Comparison of ENCODE assay signal across 8 cellular contexts in the genomic region with DNA sequence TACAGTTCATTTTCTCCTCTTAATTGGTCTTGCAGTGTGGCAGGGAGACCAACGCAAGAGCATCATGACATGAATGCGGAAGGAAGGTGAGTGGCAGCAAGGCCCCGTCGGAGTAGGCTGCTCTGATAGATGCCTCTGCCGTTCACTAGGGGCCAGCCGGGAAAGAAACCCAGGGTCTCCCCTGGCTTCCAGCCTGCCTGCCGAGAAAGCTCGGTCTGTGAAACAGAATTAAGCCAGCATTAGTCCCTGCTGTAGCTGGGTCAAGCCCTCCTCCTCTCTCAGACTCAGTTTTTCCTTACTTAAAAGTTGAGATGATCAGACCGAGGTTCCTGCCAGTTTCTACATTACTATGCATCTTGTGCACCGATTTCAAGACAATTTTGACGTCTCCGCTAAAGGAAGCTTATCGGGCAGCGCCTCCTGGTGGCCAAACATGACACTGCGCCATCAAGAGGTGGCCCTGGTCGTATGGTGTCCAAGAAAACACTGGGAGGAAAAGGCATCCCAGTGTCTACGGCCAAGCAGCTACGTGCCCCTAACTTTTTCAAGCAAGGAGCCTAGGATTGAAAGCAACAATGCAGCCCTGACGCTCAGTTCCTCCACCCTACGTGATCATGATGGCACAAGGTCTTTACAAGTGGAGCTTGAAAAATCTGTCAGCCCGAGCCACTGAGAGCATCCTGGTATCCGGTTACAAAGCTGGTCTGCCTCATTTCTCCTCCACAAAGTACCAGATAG.
DNase-seq lines count a peak whose midpoint lies in the region; ATAC-seq and TF ChIP-seq lines count a peak whose summit lies in the region.

No MANE protein-coding gene starts in this region.

- H3K79me2 ChIP-seq in PC-3 (ENCODE audit: low read length) (no peaks in the 10 kb centered on the region), neural cell (replicated peaks; ENCODE audit: insufficient read depth, low read length) (no peaks in the 10 kb centered on the region)

- TF ChIP-seq CTCF in PC-3 (conservative IDR thresholded peaks at IDR 0.05; ENCODE audit: low read depth, low read length) (peak; percentile 100), fibroblast of pulmonary artery (IDR thresholded peaks at IDR 0.05; ENCODE audit: low read length, missing control alignments) (peak; percentile 91), neural cell (IDR thresholded peaks at IDR 0.05; ENCODE audit: poor library complexity, severe bottlenecking) (peak; percentile 98)

- intact Hi-C loops in PC-3 (cut with micrococcal nuclease): loop anchor here (1.0 to 2.0 kb wide), 6 partner anchors 150 to 625 kb away; no protein-coding TSS in a partner anchor
- intact Hi-C loops in activated T-helper 1 cell treated with anti-CD3 and anti-CD28 coated beads, Interleukin-12 subunit alpha, Interleukin-12 subunit beta, Interleukin-2, Interleukin-4 antibody, amounts not matched to agents 30 ng/mL and 10 ng/mL and 1 ng/mL, durations not matched to agents 14 hours and 24 hours and 36 hours (cut with micrococcal nuclease): loop anchor here (1.0 kb wide), 2 partner anchors 601 to 625 kb away; no protein-coding TSS in a partner anchor

- ATAC-seq in PC-3: peak; percentile 38
- peak; percentile 57 for ATAC-seq in stimulated activated naive CD8-positive, alpha-beta T cell treated with anti-CD3 and anti-CD28 coated beads, Interleukin-15, Interleukin-2, amounts not matched to agents 100 U/mL and 50 U/mL, for 24 hours

- H2AFZ ChIP-seq in PC-3 (ENCODE audit: low read length): peak overlapping the region; percentile 47
- H2AFZ ChIP-seq in neural cell (ENCODE audit: low read depth, low read length): no peak overlapping the region

- DNase-seq in NCI-H1436 (lab: John Stamatoyannopoulos, UW) (peak; percentile 53), NCI-H1436 treated with DMSO at 0.1 percent for 48 hours (lab: John Stamatoyannopoulos, UW) (no peak), HS-27A (ENCODE audit: low read depth) (peak; percentile 47), PC-3 (peak; percentile 95), fibroblast of pulmonary artery (ENCODE audit: low read depth) (peak; percentile 75)
- peak; percentile 54 for DNase-seq in activated T-helper 1 cell treated with anti-CD3 and anti-CD28 coated beads, Interleukin-12 subunit alpha, Interleukin-12 subunit beta, Interleukin-2, Interleukin-4 antibody, amounts not matched to agents 30 ng/mL and 10 ng/mL and 1 ng/mL, durations not matched to agents 14 hours and 24 hours and 36 hours (ENCODE audit: low spot score)
- DNase-seq in stimulated activated naive CD8-positive, alpha-beta T cell treated with anti-CD3 and anti-CD28 coated beads, Interleukin-15, Interleukin-2, amounts not matched to agents 100 U/mL and 50 U/mL, for 24 hours: peak; percentile 80

- no peaks in the 10 kb centered on the region for H3K36me3 Mint-ChIP-seq in activated T-helper 1 cell treated with anti-CD3 and anti-CD28 coated beads, Interleukin-12 subunit alpha, Interleukin-12 subunit beta, Interleukin-2, Interleukin-4 antibody, amounts not matched to agents 30 ng/mL and 10 ng/mL and 1 ng/mL, durations not matched to agents 14 hours and 24 hours and 36 hours (ENCODE audit: low read depth)

- H3K27ac Mint-ChIP-seq in activated T-helper 1 cell treated with anti-CD3 and anti-CD28 coated beads, Interleukin-12 subunit alpha, Interleukin-12 subunit beta, Interleukin-2, Interleukin-4 antibody, amounts not matched to agents 30 ng/mL and 10 ng/mL and 1 ng/mL, durations not matched to agents 14 hours and 24 hours and 36 hours: no peak overlapping the region

- no peaks in the 10 kb centered on the region for H3K9me3 Mint-ChIP-seq in activated T-helper 1 cell treated with anti-CD3 and anti-CD28 coated beads, Interleukin-12 subunit alpha, Interleukin-12 subunit beta, Interleukin-2, Interleukin-4 antibody, amounts not matched to agents 30 ng/mL and 10 ng/mL and 1 ng/mL, durations not matched to agents 14 hours and 24 hours and 36 hours

- H3K4me2 ChIP-seq in PC-3 (ENCODE audit: low read length) (no peak overlapping the region), neural cell (ENCODE audit: low read length) (no peak overlapping the region)

- BruUV-seq in PC-3 (replicated peaks; lab: Mats Ljungman, UMichigan): no TSS peak

- H3K27ac ChIP-seq in PC-3 (ENCODE audit: low read length) (no peak overlapping the region), neural cell (ENCODE audit: low read length) (no peak overlapping the region)

- H4K20me1 ChIP-seq in PC-3 (ENCODE audit: low read length): no peaks in the 10 kb centered on the region
- H4K20me1 ChIP-seq in neural cell (ENCODE audit: insufficient read depth): no peaks in the 10 kb centered on the region

- TF ChIP-seq RAD21 in neural cell (conservative IDR thresholded peaks at IDR 0.05): peak; percentile 99

- POLR2A ChIA-PET in PC-3 (lab: Charles Lee; ENCODE audit: unreplicated experiment): interaction anchor here (0.6 kb wide), 3 partner anchors 18 to 110 kb away, joined by 3 to 4 read pairs (median 3); no protein-coding TSS in a partner anchor

- H3K4me3 ChIP-seq in PC-3 (ENCODE audit: low read length) (no peak overlapping the region), fibroblast of pulmonary artery (replicated peaks; ENCODE audit: low read depth, low read length) (no peak overlapping the region), neural cell (ENCODE audit: low read length) (no peak overlapping the region)

- no peaks in the 10 kb centered on the region for H3K27me3 ChIP-seq in PC-3 (ENCODE audit: low read length)
- H3K27me3 ChIP-seq in neural cell (ENCODE audit: insufficient read depth, low read depth, low read length): no peaks in the 10 kb centered on the region

- H3K36me3 ChIP-seq in PC-3 (ENCODE audit: low read depth, low read length) (no peaks in the 10 kb centered on the region), neural cell (ENCODE audit: insufficient read depth, low read length) (no peaks in the 10 kb centered on the region)

- H3K9me2 ChIP-seq in PC-3 (replicated peaks; ENCODE audit: low read length) (no peaks in the 10 kb centered on the region), neural cell (ENCODE audit: insufficient read depth, low read length) (no peaks in the 10 kb centered on the region)

- TF ChIP-seq EP300 in neural cell (conservative IDR thresholded peaks at IDR 0.05; ENCODE audit: poor library complexity, severe bottlenecking): no peak

- H3K9me3 ChIP-seq in PC-3 (ENCODE audit: low read length) (no peaks in the 10 kb centered on the region), neural cell (ENCODE audit: low read length) (no peaks in the 10 kb centered on the region)

- CTCF ChIA-PET in PC-3 (lab: Charles Lee): interaction anchor here (0.8 to 2.1 kb wide), 10 partner anchors 13 to 624 kb away, joined by 3 to 30 read pairs (median 6); no protein-coding TSS in a partner anchor

- H3F3A ChIP-seq in PC-3 (ENCODE audit: low read length, unreplicated experiment): no peaks in the 10 kb centered on the region
- no peaks in the 10 kb centered on the region for H3F3A ChIP-seq in neural cell (ENCODE audit: insufficient read depth, low read length, poor library complexity, severe bottlenecking)

- H3K4me1 Mint-ChIP-seq in activated T-helper 1 cell treated with anti-CD3 and anti-CD28 coated beads, Interleukin-12 subunit alpha, Interleukin-12 subunit beta, Interleukin-2, Interleukin-4 antibody, amounts not matched to agents 30 ng/mL and 10 ng/mL and 1 ng/mL, durations not matched to agents 14 hours and 24 hours and 36 hours (ENCODE audit: low read depth): peaks cover 5% of the 10 kb centered on the region

- no peak overlapping the region for H3K9ac ChIP-seq in PC-3 (ENCODE audit: low read length)
- H3K9ac ChIP-seq in neural cell (ENCODE audit: low read length): no peak overlapping the region

- H3K4me1 ChIP-seq in PC-3 (ENCODE audit: insufficient read depth, low read length): peaks cover 23% of the 10 kb centered on the region

- H3K4me3 Mint-ChIP-seq in activated T-helper 1 cell treated with anti-CD3 and anti-CD28 coated beads, Interleukin-12 subunit alpha, Interleukin-12 subunit beta, Interleukin-2, Interleukin-4 antibody, amounts not matched to agents 30 ng/mL and 10 ng/mL and 1 ng/mL, durations not matched to agents 14 hours and 24 hours and 36 hours: no peak overlapping the region

- H3K27me3 Mint-ChIP-seq in activated T-helper 1 cell treated with anti-CD3 and anti-CD28 coated beads, Interleukin-12 subunit alpha, Interleukin-12 subunit beta, Interleukin-2, Interleukin-4 antibody, amounts not matched to agents 30 ng/mL and 10 ng/mL and 1 ng/mL, durations not matched to agents 14 hours and 24 hours and 36 hours (ENCODE audit: insufficient read depth): peaks cover 2% of the 10 kb centered on the region

TF ChIP-seq in neural cell, 6 proteins besides CTCF, POLR2A, EP300 and RAD21:
- peak; percentile 35 for TF ChIP-seq MXI1 (conservative IDR thresholded peaks at IDR 0.05; ENCODE audit: poor library complexity, severe bottlenecking)
- peak; percentile 99 for TF ChIP-seq SMC3 (conservative IDR thresholded peaks at IDR 0.05; ENCODE audit: poor library complexity)
- TF ChIP-seq TAF1 (IDR thresholded peaks at IDR 0.05; ENCODE audit: low read depth): no peak
- TF ChIP-seq POLR2AphosphoS5 (IDR thresholded peaks at IDR 0.05): no peak
- TF ChIP-seq, protein P1, sequence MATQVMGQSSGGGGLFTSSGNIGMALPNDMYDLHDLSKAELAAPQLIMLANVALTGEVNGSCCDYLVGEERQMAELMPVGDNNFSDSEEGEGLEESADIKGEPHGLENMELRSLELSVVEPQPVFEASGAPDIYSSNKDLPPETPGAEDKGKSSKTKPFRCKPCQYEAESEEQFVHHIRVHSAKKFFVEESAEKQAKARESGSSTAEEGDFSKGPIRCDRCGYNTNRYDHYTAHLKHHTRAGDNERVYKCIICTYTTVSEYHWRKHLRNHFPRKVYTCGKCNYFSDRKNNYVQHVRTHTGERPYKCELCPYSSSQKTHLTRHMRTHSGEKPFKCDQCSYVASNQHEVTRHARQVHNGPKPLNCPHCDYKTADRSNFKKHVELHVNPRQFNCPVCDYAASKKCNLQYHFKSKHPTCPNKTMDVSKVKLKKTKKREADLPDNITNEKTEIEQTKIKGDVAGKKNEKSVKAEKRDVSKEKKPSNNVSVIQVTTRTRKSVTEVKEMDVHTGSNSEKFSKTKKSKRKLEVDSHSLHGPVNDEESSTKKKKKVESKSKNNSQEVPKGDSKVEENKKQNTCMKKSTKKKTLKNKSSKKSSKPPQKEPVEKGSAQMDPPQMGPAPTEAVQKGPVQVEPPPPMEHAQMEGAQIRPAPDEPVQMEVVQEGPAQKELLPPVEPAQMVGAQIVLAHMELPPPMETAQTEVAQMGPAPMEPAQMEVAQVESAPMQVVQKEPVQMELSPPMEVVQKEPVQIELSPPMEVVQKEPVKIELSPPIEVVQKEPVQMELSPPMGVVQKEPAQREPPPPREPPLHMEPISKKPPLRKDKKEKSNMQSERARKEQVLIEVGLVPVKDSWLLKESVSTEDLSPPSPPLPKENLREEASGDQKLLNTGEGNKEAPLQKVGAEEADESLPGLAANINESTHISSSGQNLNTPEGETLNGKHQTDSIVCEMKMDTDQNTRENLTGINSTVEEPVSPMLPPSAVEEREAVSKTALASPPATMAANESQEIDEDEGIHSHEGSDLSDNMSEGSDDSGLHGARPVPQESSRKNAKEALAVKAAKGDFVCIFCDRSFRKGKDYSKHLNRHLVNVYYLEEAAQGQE (IDR thresholded peaks at IDR 0.05; ENCODE audit: borderline replicate concordance): no peak
- no peak for TF ChIP-seq EZH2 (IDR thresholded peaks at IDR 0.05; ENCODE audit: borderline replicate concordance, insufficient read depth, low read length, poor library complexity, severe bottlenecking)
TF ChIP-seq in neural cell: peak in this region for 2.
